In the genomic region with DNA sequence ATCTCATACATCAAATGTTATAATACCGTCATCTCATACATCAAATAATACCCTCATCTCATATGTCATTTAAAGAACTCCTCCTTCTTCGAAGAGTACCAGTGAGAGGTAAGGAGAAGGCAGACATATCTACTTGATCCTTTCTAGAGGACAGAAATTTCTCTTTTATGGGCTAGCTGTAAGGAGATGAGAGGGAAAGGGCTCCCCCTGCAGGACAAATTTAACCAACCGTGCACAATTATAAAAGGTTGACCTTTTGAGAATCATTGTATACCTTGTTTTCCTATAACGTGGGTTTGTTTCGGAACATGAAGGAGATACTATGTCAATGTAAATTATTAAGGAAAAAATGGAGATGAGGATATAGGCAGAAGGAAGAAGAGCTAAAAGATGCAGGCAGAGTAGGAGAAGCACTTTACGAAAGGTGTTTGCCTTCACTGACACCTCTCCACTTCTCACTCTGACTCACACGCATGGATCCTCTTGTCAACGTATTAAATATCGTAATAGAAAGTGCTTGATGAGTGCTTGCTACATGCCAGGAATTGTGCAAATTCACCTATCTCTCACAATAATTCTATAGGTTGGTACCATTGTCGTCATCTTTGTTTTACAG, we compare ENCODE assay signal across 8 cellular contexts.
DNase-seq lines count a peak whose midpoint lies in the region; ATAC-seq and TF ChIP-seq lines count a peak whose summit lies in the region.

No MANE protein-coding gene starts in this region.

- no peak for TF ChIP-seq CTCF in GM20000 (IDR thresholded peaks at IDR 0.05; ENCODE audit: extremely low read depth, missing control alignments)
- TF ChIP-seq CTCF in epithelial cell of proximal tubule (conservative IDR thresholded peaks at IDR 0.05; ENCODE audit: low read depth, low read length): peak; percentile 81
- peak; percentile 68 for TF ChIP-seq CTCF in retinal pigment epithelial cell (conservative IDR thresholded peaks at IDR 0.05; ENCODE audit: low read depth, low read length)

- no peak for ATAC-seq in HG03520 (IDR thresholded peaks at IDR 0.05; ENCODE audit: unreplicated experiment)

- H3K27ac Mint-ChIP-seq in T-helper 2 cell treated with Interferon-gamma antibody and Interleukin-4, amounts not matched to agents 5 μg/mL and 100 μg/mL, for 36 hours: no peak overlapping the region

- H3K4me3 ChIP-seq in epithelial cell of proximal tubule (ENCODE audit: low read depth, low read length) (no peak overlapping the region), retinal pigment epithelial cell (ENCODE audit: low read length) (no peak overlapping the region)

- H3K9me3 Mint-ChIP-seq in T-helper 2 cell treated with Interferon-gamma antibody and Interleukin-4, amounts not matched to agents 5 μg/mL and 100 μg/mL, for 36 hours: no peaks in the 10 kb centered on the region

- H3K36me3 Mint-ChIP-seq in T-helper 2 cell treated with Interferon-gamma antibody and Interleukin-4, amounts not matched to agents 5 μg/mL and 100 μg/mL, for 36 hours (ENCODE audit: low read depth): no peaks in the 10 kb centered on the region

- H3K27me3 Mint-ChIP-seq in T-helper 2 cell treated with Interferon-gamma antibody and Interleukin-4, amounts not matched to agents 5 μg/mL and 100 μg/mL, for 36 hours (ENCODE audit: low read depth): no peaks in the 10 kb centered on the region

- H3K4me3 Mint-ChIP-seq in T-helper 2 cell treated with Interferon-gamma antibody and Interleukin-4, amounts not matched to agents 5 μg/mL and 100 μg/mL, for 36 hours: no peak overlapping the region

- no peaks in the 10 kb centered on the region for H3K4me1 Mint-ChIP-seq in T-helper 2 cell treated with Interferon-gamma antibody and Interleukin-4, amounts not matched to agents 5 μg/mL and 100 μg/mL, for 36 hours (ENCODE audit: low read depth)

- DNase-seq in CD1c-positive myeloid dendritic cell (ENCODE audit: extremely low spot score) (peak; percentile 10), GM20000 (ENCODE audit: low spot score) (peak; percentile 23), OCI-M1 (lab: John Stamatoyannopoulos, UW) (peak; percentile 45), epithelial cell of proximal tubule (ENCODE audit: low read depth) (no peak), retinal pigment epithelial cell (ENCODE audit: low read depth) (no peak), activated gamma-delta T cell treated with Interleukin-2 at 50 U/mL for 16 hours (no peak)
- no peak for DNase-seq in T-helper 2 cell treated with Interferon-gamma antibody and Interleukin-4, amounts not matched to agents 5 μg/mL and 100 μg/mL, for 36 hours (ENCODE audit: low spot score)

Comparison
In these comparisons a context has a peak if more than half of its experiments do, and no peak if none do; other contexts are left out.
1. DNase-seq: peak in CD1c-positive myeloid dendritic cell (single experiment), GM20000 (single experiment) and OCI-M1 (single experiment); none in epithelial cell of proximal tubule (single experiment), retinal pigment epithelial cell (single experiment), T-helper 2 cell treated with Interferon-gamma antibody and Interleukin-4, amounts not matched to agents 5 μg/mL and 100 μg/mL, for 36 hours (single experiment) and activated gamma-delta T cell treated with Interleukin-2 at 50 U/mL for 16 hours (single experiment).